Comparison of ENCODE assay signal across 9 cellular contexts in genomic region chr13:33146843-33147611, GRCh38.
A peak's percentile ranks its signal among the peaks of the same experiment; 100 is the strongest.
DNase-seq lines count a peak whose midpoint lies in the region; ATAC-seq and TF ChIP-seq lines count a peak whose summit lies in the region.
"Had no signal": no experiment of that assay in that cellular context is flagged by ENCODE, and none has a peak within 500 bp of the region (broad histone marks: within the 10 kb centered on the region; RNA-seq: fewer than 3 reads in every experiment).

No MANE protein-coding gene starts in this region.

- no peak overlapping the region for H3K4me3 Mint-ChIP-seq in activated B cell treated with CpG ODN at 0.5 μM for 24 hours

- no peaks in the 10 kb centered on the region for H3K9me3 Mint-ChIP-seq in activated B cell treated with CpG ODN at 0.5 μM for 24 hours

- H3K36me3 Mint-ChIP-seq in activated B cell treated with CpG ODN at 0.5 μM for 24 hours (ENCODE audit: low read depth): no peaks in the 10 kb centered on the region

- POLR2A ChIA-PET in activated B cell treated with CpG ODN at 0.5 μM for 24 hours (lab: Charles Lee): interaction anchor here (0.5 to 1.4 kb wide), 2 partner anchors 217 to 396 kb away, joined by 3 to 4 read pairs; no protein-coding TSS in a partner anchor

- H3K27me3 Mint-ChIP-seq in activated B cell treated with CpG ODN at 0.5 μM for 24 hours: no peaks in the 10 kb centered on the region

- CTCF ChIA-PET in activated B cell treated with CpG ODN at 0.5 μM for 24 hours (lab: Charles Lee): no interaction called here

- no peak for TF ChIP-seq CTCF in activated B cell treated with CpG ODN at 0.5 μM for 24 hours (IDR thresholded peaks at IDR 0.05)

- H3K4me1 Mint-ChIP-seq in activated B cell treated with CpG ODN at 0.5 μM for 24 hours: peaks cover 8% of the 10 kb centered on the region

- intact Hi-C loops in activated B cell treated with CpG ODN at 0.5 μM for 24 hours (cut with micrococcal nuclease): loop anchor here (1.0 kb wide), 1 partner anchor 36 kb away; no protein-coding TSS in a partner anchor

- H3K27ac Mint-ChIP-seq in activated B cell treated with CpG ODN at 0.5 μM for 24 hours: peak overlapping the region; percentile 32

- peak; percentile 53 to 74 for ATAC-seq in activated CD4-positive, CD25-positive, alpha-beta regulatory T cell treated with anti-CD3 and anti-CD28 coated beads, Interleukin-2, amount 50 U/mL, for 24 hours
- peak; percentile 93 for ATAC-seq in GM19455 (IDR thresholded peaks at IDR 0.05; ENCODE audit: unreplicated experiment)
- ATAC-seq in HG02973 (IDR thresholded peaks at IDR 0.05; ENCODE audit: unreplicated experiment): peak; percentile 92
- peak; percentile 76 for ATAC-seq in activated B cell treated with CpG ODN at 0.5 μM for 24 hours (ENCODE audit: low read depth)

- no peak for DNase-seq in activated CD4-positive, CD25-positive, alpha-beta regulatory T cell treated with anti-CD3 and anti-CD28 coated beads, Interleukin-2, amount 50 U/mL, for 72 hours
- no peak for DNase-seq in activated B cell treated with CpG ODN at 0.5 μM for 24 hours
- DNase-seq in NCI-H187 (lab: John Stamatoyannopoulos, UW): no peak
- DNase-seq in HT-29 (ENCODE audit: low spot score): no peak
- DNase-seq in NCI-H1694 treated with DMSO at 0.1 percent for 48 hours (lab: John Stamatoyannopoulos, UW): no peak
- DNase-seq: transverse colon had no signal
